ENCODE assay signal across 33 cellular contexts in genomic region chr13:54110597-54110996, GRCh38.
"Had no signal": no experiment of that assay in that cellular context is flagged by ENCODE, and none has a peak within 500 bp of the region (broad histone marks: within the 10 kb centered on the region; RNA-seq: fewer than 3 reads in every experiment).

No MANE protein-coding gene starts in this region.

- DNase-seq: Karpas-422, Kasumi-1, MG63, MM.1S, MV-4-11, NCI-H1048, NCI-H1092, NCI-H1092 treated with DMSO at 0.1 percent for 48 hours, NCI-H1105, NCI-H1105 treated with DMSO at 0.1 percent for 48 hours, NCI-H1417 treated with DMSO at 0.1 percent for 48 hours, NCI-H1436, NCI-H1436 treated with DMSO at 0.1 percent for 48 hours, NCI-H146, NCI-H1694, NCI-H1694 treated with DMSO at 0.1 percent for 48 hours, NCI-H187, NCI-H187 treated with DMSO at 0.1 percent for 48 hours, NCI-H1930, NCI-H2029, NCI-H2029 treated with DMSO at 0.1 percent for 48 hours, NCI-H2081, NCI-H2081 treated with DMSO at 0.1 percent for 48 hours, NCI-H2107, NCI-H2171, NCI-H2171 treated with DMSO at 0.1 percent for 48 hours, NCI-H2227 treated with DMSO at 0.1 percent for 48 hours, NCI-H226, NCI-H345, NCI-H446 treated with DMSO at 0.1 percent for 48 hours, NCI-H510A, NCI-H510A treated with DMSO at 0.1 percent for 48 hours had no signal

- H3K4me2 ChIP-seq: KMS-11 had no signal

- H3K4me3 ChIP-seq: MG63 had no signal

- H3K9me3 ChIP-seq: MG63 had no signal

- H3K9ac ChIP-seq: KMS-11 had no signal

- H3K27ac ChIP-seq: KMS-11 had no signal

- H3K27me3 ChIP-seq: MG63 had no signal

- H3K36me3 ChIP-seq: MG63 had no signal
